Comparison of ENCODE assay signal across 1 cellular context in the genomic region with DNA sequence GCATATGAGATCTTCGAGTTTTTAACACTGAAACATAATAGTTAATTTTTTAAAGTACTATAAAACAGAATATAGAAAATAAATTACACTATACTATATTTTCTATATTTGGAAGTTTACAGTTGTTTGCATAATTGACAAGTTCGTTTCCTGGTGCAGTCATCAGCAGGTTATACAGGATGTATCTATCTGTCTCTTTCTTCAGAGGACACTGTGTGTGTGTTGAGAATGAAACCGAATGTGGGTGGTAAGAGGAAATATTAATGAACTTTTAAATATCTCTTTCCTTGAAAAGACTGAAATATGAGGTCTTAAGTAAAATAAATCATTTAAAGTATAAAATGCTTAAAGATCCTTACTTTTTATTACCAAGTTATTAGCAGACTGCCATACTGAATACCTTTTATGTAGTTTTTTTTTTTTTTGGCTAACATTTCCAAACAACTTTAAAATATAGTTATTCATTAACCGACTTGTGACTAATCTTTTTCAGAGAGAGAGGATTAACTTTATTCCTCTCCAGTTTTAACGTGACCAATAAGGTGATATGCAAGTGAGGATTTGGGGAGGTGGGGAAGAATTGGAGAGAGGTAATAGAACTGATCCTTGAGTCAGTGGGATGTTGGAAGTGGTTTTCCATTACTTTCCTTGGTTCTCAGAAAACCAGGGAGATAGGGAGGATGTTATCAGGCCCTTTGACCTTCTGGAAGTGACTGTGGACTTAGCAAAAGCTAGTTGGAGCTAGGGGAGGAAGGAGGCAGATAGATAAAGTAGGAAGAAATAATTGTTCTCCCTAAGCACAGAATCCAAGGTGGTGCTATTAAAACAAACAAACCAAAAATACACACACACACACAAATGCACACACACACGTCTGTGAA.
TF ChIP-seq lines count a peak whose summit lies in the region.

No MANE protein-coding gene starts in this region.

TF ChIP-seq in H1, 55 proteins besides CTCF, POLR2A, EP300 and RAD21 (continued from another document):
- TF ChIP-seq, protein P1, sequence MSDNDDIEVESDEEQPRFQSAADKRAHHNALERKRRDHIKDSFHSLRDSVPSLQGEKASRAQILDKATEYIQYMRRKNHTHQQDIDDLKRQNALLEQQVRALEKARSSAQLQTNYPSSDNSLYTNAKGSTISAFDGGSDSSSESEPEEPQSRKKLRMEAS (IDR thresholded peaks at IDR 0.05), result no peak
- TF ChIP-seq, protein P2, sequence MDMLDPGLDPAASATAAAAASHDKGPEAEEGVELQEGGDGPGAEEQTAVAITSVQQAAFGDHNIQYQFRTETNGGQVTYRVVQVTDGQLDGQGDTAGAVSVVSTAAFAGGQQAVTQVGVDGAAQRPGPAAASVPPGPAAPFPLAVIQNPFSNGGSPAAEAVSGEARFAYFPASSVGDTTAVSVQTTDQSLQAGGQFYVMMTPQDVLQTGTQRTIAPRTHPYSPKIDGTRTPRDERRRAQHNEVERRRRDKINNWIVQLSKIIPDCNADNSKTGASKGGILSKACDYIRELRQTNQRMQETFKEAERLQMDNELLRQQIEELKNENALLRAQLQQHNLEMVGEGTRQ (IDR thresholded peaks at IDR 0.05; ENCODE audit: low read length), result no peak
- no peak for TF ChIP-seq CHD2 (IDR thresholded peaks at IDR 0.05; ENCODE audit: low read length)
- TF ChIP-seq POU5F1 (IDR thresholded peaks at IDR 0.05; ENCODE audit: low read depth, low read length), result no peak
- TF ChIP-seq HDAC2 (IDR thresholded peaks at IDR 0.05; ENCODE audit: borderline replicate concordance in 1 of 2, low read depth in 2 of 2, low read length in 2 of 2), result no peak
- TF ChIP-seq JUN (IDR thresholded peaks at IDR 0.05; ENCODE audit: low read depth, low read length), result no peak
- no peak for TF ChIP-seq TEAD4 (IDR thresholded peaks at IDR 0.05; ENCODE audit: low read depth, low read length)
- TF ChIP-seq, protein P3, sequence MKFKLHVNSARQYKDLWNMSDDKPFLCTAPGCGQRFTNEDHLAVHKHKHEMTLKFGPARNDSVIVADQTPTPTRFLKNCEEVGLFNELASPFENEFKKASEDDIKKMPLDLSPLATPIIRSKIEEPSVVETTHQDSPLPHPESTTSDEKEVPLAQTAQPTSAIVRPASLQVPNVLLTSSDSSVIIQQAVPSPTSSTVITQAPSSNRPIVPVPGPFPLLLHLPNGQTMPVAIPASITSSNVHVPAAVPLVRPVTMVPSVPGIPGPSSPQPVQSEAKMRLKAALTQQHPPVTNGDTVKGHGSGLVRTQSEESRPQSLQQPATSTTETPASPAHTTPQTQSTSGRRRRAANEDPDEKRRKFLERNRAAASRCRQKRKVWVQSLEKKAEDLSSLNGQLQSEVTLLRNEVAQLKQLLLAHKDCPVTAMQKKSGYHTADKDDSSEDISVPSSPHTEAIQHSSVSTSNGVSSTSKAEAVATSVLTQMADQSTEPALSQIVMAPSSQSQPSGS (IDR thresholded peaks at IDR 0.05; ENCODE audit: low read length), result no peak
- TF ChIP-seq TBP (IDR thresholded peaks at IDR 0.05; ENCODE audit: low read depth, low read length), result no peak
- TF ChIP-seq SP1 (IDR thresholded peaks at IDR 0.05; ENCODE audit: low read depth, low read length), result no peak
- no peak for TF ChIP-seq CBX5 (IDR thresholded peaks at IDR 0.05; ENCODE audit: low read depth, low read length)
- TF ChIP-seq SIRT6 (IDR thresholded peaks at IDR 0.05; ENCODE audit: low read length), result no peak
- no peak for TF ChIP-seq SAP30 (IDR thresholded peaks at IDR 0.05; ENCODE audit: insufficient read depth, insufficient replicate concordance, low read length)
